In the genomic region with DNA sequence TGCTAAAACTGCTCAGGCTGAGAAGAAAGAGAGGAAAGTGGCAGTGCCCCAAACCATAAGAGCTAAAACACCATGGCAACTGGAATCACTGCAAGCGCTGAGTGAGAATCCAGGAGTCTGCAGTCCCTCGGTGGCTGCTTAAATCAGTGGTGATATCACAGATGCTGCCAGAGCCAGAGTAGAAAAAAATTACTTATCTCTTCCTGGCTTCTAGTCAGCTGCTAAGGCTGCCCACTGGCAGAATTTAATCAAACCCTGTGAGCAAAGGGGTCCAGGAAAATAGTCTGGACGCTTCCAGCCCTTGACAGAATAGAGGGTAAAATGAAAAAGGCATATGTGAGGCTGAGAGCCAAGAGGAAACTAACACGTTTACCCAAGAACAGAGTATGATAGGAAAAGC, we compare ENCODE assay signal across 7 cellular contexts.
"Had no signal": no experiment of that assay in that cellular context is flagged by ENCODE, and none has a peak within 500 bp of the region (broad histone marks: within the 10 kb centered on the region; RNA-seq: fewer than 3 reads in every experiment).

No MANE protein-coding gene starts in this region.

- H3K36me3 ChIP-seq: HAP-1 had no signal

- H3K9me3 ChIP-seq: HAP-1 had no signal

- DNase-seq: GM23248, GOT3, H7, HFFc6 had no signal

- ATAC-seq: HCT116, HepG2 had no signal

- H3K4me3 ChIP-seq: GM23248, HAP-1 had no signal

- H3K4me1 ChIP-seq: HAP-1 had no signal
